Comparison of ENCODE assay signal across 8 cellular contexts in genomic region chr1:47432071-47433036, GRCh38. TPM values are rescaled to one million over a fixed set of nuclear protein-coding genes. Genes with fewer than 3 reads are reported as not detected.
DNase-seq lines count a peak whose midpoint lies in the region; ATAC-seq and TF ChIP-seq lines count a peak whose summit lies in the region.

No MANE protein-coding gene starts in this region.

- no peak overlapping the region for H3K27ac Mint-ChIP-seq in activated CD4-positive, alpha-beta T cell treated with anti-CD3 and anti-CD28 coated beads, Interleukin-2, amount 10 ng/mL, durations not matched to agents 7 days and 5 days

- H3K36me3 Mint-ChIP-seq in activated CD4-positive, alpha-beta T cell treated with anti-CD3 and anti-CD28 coated beads, Interleukin-2, amount 10 ng/mL, durations not matched to agents 7 days and 5 days (ENCODE audit: low read depth) = peaks cover 32% of the 10 kb centered on the region

- H3K27ac ChIP-seq in dorsolateral prefrontal cortex (no peak overlapping the region), right lobe of liver (no peak overlapping the region)

- peaks cover 33% of the 10 kb centered on the region for H3K27me3 Mint-ChIP-seq in activated CD4-positive, alpha-beta T cell treated with anti-CD3 and anti-CD28 coated beads, Interleukin-2, amount 10 ng/mL, durations not matched to agents 7 days and 5 days

- H3K4me3 Mint-ChIP-seq in activated CD4-positive, alpha-beta T cell treated with anti-CD3 and anti-CD28 coated beads, Interleukin-2, amount 10 ng/mL, durations not matched to agents 7 days and 5 days = peak overlapping the region; percentile 44

- CTCF ChIA-PET in activated CD4-positive, alpha-beta T cell treated with anti-CD3 and anti-CD28 coated beads, Interleukin-2, amount 10 ng/mL, durations not matched to agents 7 days and 5 days (lab: Charles Lee) = interaction anchor here (0.6 to 1.7 kb wide), 6 partner anchors 11 to 294 kb away, joined by 3 to 5 read pairs (median 4); no protein-coding TSS in a partner anchor

- peak; percentile 84 for TF ChIP-seq CTCF in AG09309 (IDR thresholded peaks at IDR 0.05; ENCODE audit: control insufficient read depth, insufficient read depth, low read depth, low read length, missing control alignments)
- peak; percentile 29 to 88 (median 75) for TF ChIP-seq CTCF in dorsolateral prefrontal cortex (IDR thresholded peaks at IDR 0.05 in 54 of 56, conservative IDR thresholded peaks at IDR 0.05 in 2 of 56; ENCODE audit: low read depth in 1 of 56, partially characterized antibody in 56 of 56)
- TF ChIP-seq CTCF in right lobe of liver (IDR thresholded peaks at IDR 0.05) = peak; percentile 53 to 74 (median 65)

- H3K9me3 Mint-ChIP-seq in activated CD4-positive, alpha-beta T cell treated with anti-CD3 and anti-CD28 coated beads, Interleukin-2, amount 10 ng/mL, durations not matched to agents 7 days and 5 days = no peaks in the 10 kb centered on the region

- peaks cover 13 to 100% (median 91%) of the 10 kb centered on the region in 45 donors for H3K27me3 ChIP-seq in dorsolateral prefrontal cortex
- H3K27me3 ChIP-seq in right lobe of liver = no peaks in the 10 kb centered on the region

- intact Hi-C loops in dorsolateral prefrontal cortex (cut with DNase I) = loop anchor here (2.0 to 10.0 kb wide), 5 partner anchors 98 to 295 kb away; partner anchors contain the start of genes CMPK1 (in 1 of the 2) and PDZK1IP1 (in 1 of the 2)
- intact Hi-C loops in right lobe of liver (cut with DNase I) = loop anchor here in 1 of 2 donors (5.0 kb wide), 1 partner anchor 280 kb away; no protein-coding TSS in a partner anchor

- no peak for TF ChIP-seq POLR2A in right lobe of liver (IDR thresholded peaks at IDR 0.05)

- DNase-seq in AG09309 (ENCODE audit: low read depth) = no peak
- peak; percentile 15 to 38 for DNase-seq in NCI-H1930 (lab: John Stamatoyannopoulos, UW)
- DNase-seq in activated CD4-positive, alpha-beta T cell treated with anti-CD3 and anti-CD28 coated beads, Interleukin-2, amount 10 ng/mL, durations not matched to agents 7 days and 5 days = peak; percentile 54
- DNase-seq in dorsolateral prefrontal cortex = peak in 9 of 10 donors; percentile 48 to 83 (median 71)
- DNase-seq in right lobe of liver = peak in 2 of 3 donors; percentile 68 to 70
- peak; percentile 37 for DNase-seq in stimulated activated CD8-positive, alpha-beta memory T cell treated with anti-CD3 and anti-CD28 coated beads, Interleukin-12 subunit alpha, Interleukin-12 subunit beta, amount 100 ng/mL, for 1 hour (ENCODE audit: low read depth)

- H3K4me1 ChIP-seq in right lobe of liver = peaks cover 0 to 21% (median 0%) of the 10 kb centered on the region in 4 donors

- H3K9me3 ChIP-seq in right lobe of liver = no peaks in the 10 kb centered on the region

- ATAC-seq in GM19397 (IDR thresholded peaks at IDR 0.05; ENCODE audit: unreplicated experiment) (peak; percentile 34), right lobe of liver (peak; percentile 59 to 69 (median 66)), GM21526 (IDR thresholded peaks at IDR 0.05; ENCODE audit: low FRiP score, unreplicated experiment) (no peak)

- 21% methylated on average over 26 of the region's 32 CpGs for WGBS in right lobe of liver (ENCODE audit: insufficient coverage, low coverage, low lambda C conversion rate, missing lambda C conversion rate)

- POLR2A ChIA-PET in activated CD4-positive, alpha-beta T cell treated with anti-CD3 and anti-CD28 coated beads, Interleukin-2, amount 10 ng/mL, durations not matched to agents 7 days and 5 days (lab: Charles Lee) = interaction anchor here (0.6 kb wide), 1 partner anchor 11 kb away, joined by 3 read pairs; no protein-coding TSS in a partner anchor

- H3K4me3 ChIP-seq in AG09309 (ENCODE audit: control insufficient read depth, low read depth, low read length) (no peak overlapping the region), dorsolateral prefrontal cortex (peak overlapping the region in 27 of 59 donors; percentile 0 to 48 (median 28)), right lobe of liver (no peak overlapping the region)

- no peaks in the 10 kb centered on the region for H3K36me3 ChIP-seq in right lobe of liver

- peaks cover 44% of the 10 kb centered on the region for H3K4me1 Mint-ChIP-seq in activated CD4-positive, alpha-beta T cell treated with anti-CD3 and anti-CD28 coated beads, Interleukin-2, amount 10 ng/mL, durations not matched to agents 7 days and 5 days

RNA-seq across cellular contexts. Expression of gene FOXD2, which starts 5.5 kb away (rescaled TPM):
- total RNA-seq in activated CD4-positive, alpha-beta T cell treated with anti-CD3 and anti-CD28 coated beads, Interleukin-2, amount 10 ng/mL, durations not matched to agents 7 days and 5 days = under 1 TPM; 0.15 to 0.20 TPM
- 1 to 10 TPM in 7 of 120 experiments, under 1 TPM in 72, not detected in 41; 0.09 to 2.0 (median 0.25) TPM for total RNA-seq in dorsolateral prefrontal cortex
- under 1 TPM; 0.25 to 0.86 (median 0.41) TPM for total RNA-seq in right lobe of liver

RNA-seq across cellular contexts. Expression of gene FOXE3, which starts 16.3 kb away (rescaled TPM):
- total RNA-seq in activated CD4-positive, alpha-beta T cell treated with anti-CD3 and anti-CD28 coated beads, Interleukin-2, amount 10 ng/mL, durations not matched to agents 7 days and 5 days = not detected
- total RNA-seq in dorsolateral prefrontal cortex = under 1 TPM in 47 of 120 experiments, not detected in 73; 0.19 to 0.78 (median 0.37) TPM
- not detected for total RNA-seq in right lobe of liver
